In genomic region chr7:26397786-26398435, GRCh38 we compare ENCODE assay signal across 8 cellular contexts.
DNase-seq lines count a peak whose midpoint lies in the region; ATAC-seq and TF ChIP-seq lines count a peak whose summit lies in the region.

No MANE protein-coding gene starts in this region.

- peak; percentile 27 for DNase-seq in Ammon's horn (ENCODE audit: low spot score)
- peak; percentile 57 for DNase-seq in NOMO-1 treated with DMSO at 0.1 percent for 48 hours (lab: John Stamatoyannopoulos, UW; ENCODE audit: unreplicated experiment)
- DNase-seq in central memory CD8-positive, alpha-beta T cell (ENCODE audit: low spot score in 2 of 2): no peak
- DNase-seq in left lung: peak in 1 of 2 donors; percentile 88
- no peak for DNase-seq in glomerular visceral epithelial cell (ENCODE audit: extremely low spot score)

- peak in 1 of 2 donors; percentile 29 for TF ChIP-seq CTCF in left lung (IDR thresholded peaks at IDR 0.05)

- no peaks in the 10 kb centered on the region for H3K9me3 Mint-ChIP-seq in central memory CD8-positive, alpha-beta T cell
- H3K9me3 Mint-ChIP-seq in stimulated activated naive CD8-positive, alpha-beta T cell treated with anti-CD3 and anti-CD28 coated beads, Interleukin-15, Interleukin-2, amounts not matched to agents 100 ng/mL and 50 ng/mL, for 24 hours: no peaks in the 10 kb centered on the region

- peaks cover 78% of the 10 kb centered on the region for H3K27me3 Mint-ChIP-seq in central memory CD8-positive, alpha-beta T cell
- peaks cover 43% of the 10 kb centered on the region for H3K27me3 Mint-ChIP-seq in stimulated activated naive CD8-positive, alpha-beta T cell treated with anti-CD3 and anti-CD28 coated beads, Interleukin-15, Interleukin-2, amounts not matched to agents 100 ng/mL and 50 ng/mL, for 24 hours

- peaks cover 13% of the 10 kb centered on the region for H3K4me1 Mint-ChIP-seq in central memory CD8-positive, alpha-beta T cell
- H3K4me1 Mint-ChIP-seq in stimulated activated naive CD8-positive, alpha-beta T cell treated with anti-CD3 and anti-CD28 coated beads, Interleukin-15, Interleukin-2, amounts not matched to agents 100 ng/mL and 50 ng/mL, for 24 hours (ENCODE audit: low read depth): peaks cover 16% of the 10 kb centered on the region

- ATAC-seq in GM18502 (IDR thresholded peaks at IDR 0.05; ENCODE audit: poor library complexity, unreplicated experiment) (peak; percentile 38), HG02884 (IDR thresholded peaks at IDR 0.05; ENCODE audit: unreplicated experiment) (peak; percentile 20), left lung (peak; percentile 59)
- ATAC-seq in central memory CD8-positive, alpha-beta T cell (replicated peaks; ENCODE audit: extremely low read depth, poor library complexity, severe bottlenecking): no peak

- H3K9me3 ChIP-seq in left lung: no peaks in the 10 kb centered on the region

- peak overlapping the region; percentile 86 to 88 for H3K27ac ChIP-seq in left lung

- H3K4me3 Mint-ChIP-seq in central memory CD8-positive, alpha-beta T cell: peak overlapping the region; percentile 82
- peak overlapping the region; percentile 75 for H3K4me3 Mint-ChIP-seq in stimulated activated naive CD8-positive, alpha-beta T cell treated with anti-CD3 and anti-CD28 coated beads, Interleukin-15, Interleukin-2, amounts not matched to agents 100 ng/mL and 50 ng/mL, for 24 hours

- peaks cover 2% of the 10 kb centered on the region for H3K36me3 Mint-ChIP-seq in central memory CD8-positive, alpha-beta T cell (ENCODE audit: insufficient read depth)
- no peaks in the 10 kb centered on the region for H3K36me3 Mint-ChIP-seq in stimulated activated naive CD8-positive, alpha-beta T cell treated with anti-CD3 and anti-CD28 coated beads, Interleukin-15, Interleukin-2, amounts not matched to agents 100 ng/mL and 50 ng/mL, for 24 hours (ENCODE audit: low read depth)

- peak overlapping the region; percentile 68 to 70 for H3K4me3 ChIP-seq in left lung

- H3K27ac Mint-ChIP-seq in central memory CD8-positive, alpha-beta T cell (ENCODE audit: low read depth): no peak overlapping the region
- no peak overlapping the region for H3K27ac Mint-ChIP-seq in stimulated activated naive CD8-positive, alpha-beta T cell treated with anti-CD3 and anti-CD28 coated beads, Interleukin-15, Interleukin-2, amounts not matched to agents 100 ng/mL and 50 ng/mL, for 24 hours

- H3K4me1 ChIP-seq in left lung: peaks cover 10 to 28% of the 10 kb centered on the region in 2 donors

- peaks cover 0 to 33% of the 10 kb centered on the region in 2 donors for H3K27me3 ChIP-seq in left lung

- intact Hi-C loops in left lung (cut with DNase I): no loop called here

- no peaks in the 10 kb centered on the region for H3K36me3 ChIP-seq in left lung

Comparison
In these comparisons a context has a peak if more than half of its experiments do, and no peak if none do; other contexts are left out.
1. DNase-seq: peak in Ammon's horn (single experiment) and NOMO-1 treated with DMSO at 0.1 percent for 48 hours (single experiment); none in central memory CD8-positive, alpha-beta T cell (0 of 2) and glomerular visceral epithelial cell (single experiment).